In the genomic region with DNA sequence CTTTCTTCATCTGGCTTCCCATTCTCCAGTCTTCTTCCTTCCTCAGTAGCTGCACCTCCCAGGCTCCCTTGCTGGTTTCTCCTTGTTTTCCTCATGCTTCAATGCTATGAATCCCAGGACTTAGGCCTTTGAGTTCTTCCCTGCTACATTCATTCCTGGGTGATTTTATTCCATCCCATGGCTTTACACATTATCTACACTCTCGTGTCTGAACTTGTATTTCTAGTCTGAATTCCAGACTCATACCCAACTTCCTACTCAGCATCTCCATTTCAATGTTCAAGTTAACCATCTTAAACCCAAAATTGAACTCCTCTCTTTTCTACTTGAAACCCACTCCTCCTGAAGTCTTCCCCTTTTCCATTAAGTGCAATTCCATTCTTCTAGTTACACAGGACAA, we compare ENCODE assay signal across 21 cellular contexts. TPM values are rescaled to one million over a fixed set of nuclear protein-coding genes. Genes with fewer than 3 reads are reported as not detected.
DNase-seq lines count a peak whose midpoint lies in the region; ATAC-seq, FAIRE-seq and TF ChIP-seq lines count a peak whose summit lies in the region.
"Had no signal": no experiment of that assay in that cellular context is flagged by ENCODE, and none has a peak within 500 bp of the region (broad histone marks: within the 10 kb centered on the region; RNA-seq: fewer than 3 reads in every experiment).

No MANE protein-coding gene starts in this region.

- DNase-seq in RWPE1 (ENCODE audit: low spot score) (peak; percentile 41), bronchial epithelial cell (ENCODE audit: low read depth) (peak; percentile 86), foreskin keratinocyte (peak; percentile 61 to 77), GM10248 (ENCODE audit: extremely low spot score) (no peak), NCI-H748 (lab: John Stamatoyannopoulos, UW; ENCODE audit: unreplicated experiment) (no peak)
- DNase-seq: C1 segment of cervical spinal cord; CD4-positive, alpha-beta memory T cell; COR-L47; DMS79 treated with DMSO at 0.1 percent for 48 hours; GF-D8; H7 had no signal

- ATAC-seq in foreskin keratinocyte (peak; percentile 81), GM21526 (IDR thresholded peaks at IDR 0.05; ENCODE audit: low FRiP score, unreplicated experiment) (no peak)

- H3K4me3 ChIP-seq in bronchial epithelial cell (ENCODE audit: low read depth, low read length), result no peak overlapping the region
- H3K4me3 ChIP-seq: GM23248 had no signal

- H3K27me3 ChIP-seq in bronchial epithelial cell (ENCODE audit: control insufficient read depth, insufficient read depth, low read length) (no peaks in the 10 kb centered on the region), foreskin keratinocyte (no peaks in the 10 kb centered on the region)

- no peak overlapping the region for H3K27ac ChIP-seq in RWPE1
- H3K27ac ChIP-seq in foreskin keratinocyte, result no peak overlapping the region
- H3K27ac ChIP-seq: GM23248 had no signal

- no peak for FAIRE-seq in bronchial epithelial cell (lab: Jason Lieb, UNC)
- FAIRE-seq: GM12892, H1 had no signal

- POLR2A ChIA-PET in RWPE1 (lab: Yijun Ruan, JAX; ENCODE audit: low non-redundant PET) (no interaction called here), GM10248 (lab: Yijun Ruan, JAX) (no interaction called here)

- no peak for TF ChIP-seq CTCF in RWPE1 (conservative IDR thresholded peaks at IDR 0.05; ENCODE audit: low read depth)
- no peak for TF ChIP-seq CTCF in bronchial epithelial cell (IDR thresholded peaks at IDR 0.05; ENCODE audit: insufficient read depth, low read length, severe bottlenecking)
- TF ChIP-seq CTCF in foreskin keratinocyte (conservative IDR thresholded peaks at IDR 0.05), result no peak
- TF ChIP-seq CTCF in GM10248 (IDR thresholded peaks at IDR 0.05; ENCODE audit: control extremely low read depth, extremely low read depth, low read depth, missing control alignments), result no peak

- H3K4me1 ChIP-seq in foreskin keratinocyte, result peaks cover 10% of the 10 kb centered on the region

- CTCF ChIA-PET in RWPE1 (lab: Yijun Ruan, JAX) (no interaction called here), GM10248 (lab: Yijun Ruan, JAX) (no interaction called here)

- H3K36me3 ChIP-seq in bronchial epithelial cell (ENCODE audit: control insufficient read depth, insufficient read depth, low read length), result no peaks in the 10 kb centered on the region

RNA-seq across cellular contexts. Expression of a gene that starts 20.0 kb away (rescaled TPM):
- not detected in 2 replicates for total RNA-seq in bronchial epithelial cell
- not detected in 2 replicates for total RNA-seq in foreskin keratinocyte
- polyA plus RNA-seq in foreskin keratinocyte, result not detected in 2 replicates
- total RNA-seq: A172; A673; Calu3; CD4-positive, alpha-beta memory T cell; Daoy; G401; GM23248 had no signal
- polyA plus RNA-seq: BJ; CD4-positive, alpha-beta memory T cell; GM23248 had no signal

Comparison
In these comparisons a context has a peak if more than half of its experiments do, and no peak if none do; other contexts are left out.
1. DNase-seq: peak in RWPE1 (single experiment), bronchial epithelial cell (single experiment) and foreskin keratinocyte (2 of 2); none in GM10248 (single experiment) and NCI-H748 (single experiment).